9 cellular contexts compared by ENCODE assay signal in genomic region chr10:101780818-101781654, GRCh38. TPM values are rescaled to one million over a fixed set of nuclear protein-coding genes. Genes with fewer than 3 reads are reported as not detected.
DNase-seq lines count a peak whose midpoint lies in the region; ATAC-seq, FAIRE-seq and TF ChIP-seq lines count a peak whose summit lies in the region.
"Had no signal": no experiment of that assay in that cellular context is flagged by ENCODE, and none has a peak within 500 bp of the region (broad histone marks: within the 10 kb centered on the region; RNA-seq: fewer than 3 reads in every experiment).

No MANE protein-coding gene starts in this region.

- TF ChIP-seq CTCF in upper lobe of right lung (IDR thresholded peaks at IDR 0.05) = peak; percentile 96

- ATAC-seq in upper lobe of right lung = peak; percentile 80
- no peak for ATAC-seq in HG03025 (IDR thresholded peaks at IDR 0.05; ENCODE audit: low FRiP score, unreplicated experiment)

- H3K36me3 ChIP-seq in HUES48 (ENCODE audit: control insufficient read depth, insufficient read depth, low read length) (peaks cover 19% of the 10 kb centered on the region), upper lobe of right lung (peaks cover 22% of the 10 kb centered on the region)

- H3K9me3 ChIP-seq in HUES48 (ENCODE audit: control insufficient read depth, insufficient read depth, low read length) (no peaks in the 10 kb centered on the region), upper lobe of right lung (no peaks in the 10 kb centered on the region)

- no peak overlapping the region for H3K9ac ChIP-seq in HUES48 (ENCODE audit: low read depth, low read length)

- FAIRE-seq in frontal cortex (lab: Jason Lieb, UNC) = no peak
- FAIRE-seq: islet of Langerhans had no signal

- H3K4me3 ChIP-seq in HUES48 (ENCODE audit: low read depth, low read length) (no peak overlapping the region), upper lobe of right lung (no peak overlapping the region)

- intact Hi-C loops in upper lobe of right lung (cut with DNase I) = loop anchor here (5.0 kb wide), 1 partner anchor 179 kb away; no protein-coding TSS in a partner anchor

- DNase-seq in EH (ENCODE audit: low read depth) (peak; percentile 71), RPMI8226 (peak; percentile 67), frontal cortex (ENCODE audit: low spot score in 2 of 2) (peak; percentile 79 to 86), pons (ENCODE audit: low spot score) (peak; percentile 58), upper lobe of right lung (peak; percentile 84)
- DNase-seq in activated T-helper 9 cell treated with anti-CD3 and anti-CD28 coated beads, Interleukin-2, amount 50 U/mL, for 16 hours (ENCODE audit: low read depth) = peak; percentile 56

- H3K4me1 ChIP-seq in HUES48 (ENCODE audit: control insufficient read depth, insufficient read depth, low read length) (peaks cover 42% of the 10 kb centered on the region), upper lobe of right lung (peaks cover 42% of the 10 kb centered on the region)

- H3K27ac ChIP-seq in HUES48 (ENCODE audit: low read depth, low read length) (peak overlapping the region; percentile 29), upper lobe of right lung (no peak overlapping the region)

- H3K27me3 ChIP-seq in HUES48 (ENCODE audit: control insufficient read depth, insufficient read depth, low read length) (peaks cover 27% of the 10 kb centered on the region), upper lobe of right lung (peaks cover 24% of the 10 kb centered on the region)

RNA-seq across cellular contexts. Expression of gene NPM3, which starts 2.2 kb away (rescaled TPM):
- total RNA-seq in frontal cortex = 53.4 TPM
- total RNA-seq in upper lobe of right lung = 18.0 TPM

RNA-seq across cellular contexts. Expression of gene FGF8, which starts 5.1 kb away (rescaled TPM):
- total RNA-seq in frontal cortex (not detected), upper lobe of right lung (1.2 TPM)

RNA-seq across cellular contexts. Expression of gene OGA, which starts 37.2 kb away (rescaled TPM):
- total RNA-seq in frontal cortex (407 TPM), upper lobe of right lung (91.6 TPM)
